ENCODE assay signal across 16 cellular contexts in genomic region chr11:18065572-18065971, GRCh38. TPM values are rescaled to one million over a fixed set of nuclear protein-coding genes. Genes with fewer than 3 reads are reported as not detected.
DNase-seq lines count a peak whose midpoint lies in the region; ATAC-seq, FAIRE-seq and TF ChIP-seq lines count a peak whose summit lies in the region.
"Had no signal": no experiment of that assay in that cellular context is flagged by ENCODE, and none has a peak within 500 bp of the region (broad histone marks: within the 10 kb centered on the region; RNA-seq: fewer than 3 reads in every experiment).

No MANE protein-coding gene starts in this region.

- TF ChIP-seq CTCF in bronchial epithelial cell (IDR thresholded peaks at IDR 0.05; ENCODE audit: insufficient read depth, low read length, severe bottlenecking) = no peak

- H3K4me3 ChIP-seq in bronchial epithelial cell (ENCODE audit: low read depth, low read length) = no peak overlapping the region
- H3K4me3 ChIP-seq: A549, hepatocyte had no signal

- FAIRE-seq in bronchial epithelial cell (lab: Jason Lieb, UNC) = no peak
- no peak for FAIRE-seq in HTR-8/SVneo (lab: Jason Lieb, UNC)
- FAIRE-seq: A549, H1 had no signal

- no peak for ATAC-seq in HG03097 (IDR thresholded peaks at IDR 0.05; ENCODE audit: low FRiP score, unreplicated experiment)
- ATAC-seq in HG02588 (IDR thresholded peaks at IDR 0.05; ENCODE audit: unreplicated experiment) = no peak
- ATAC-seq: A549 had no signal

- DNase-seq in COLO668 (lab: John Stamatoyannopoulos, UW; ENCODE audit: unreplicated experiment) (peak; percentile 88), NCI-H1417 (lab: John Stamatoyannopoulos, UW) (peak; percentile 80 to 95 (median 94)), NCI-H510A treated with DMSO at 0.1 percent for 48 hours (lab: John Stamatoyannopoulos, UW) (peak; percentile 81), bronchial epithelial cell (ENCODE audit: low read depth) (peak; percentile 63), HTR-8/SVneo (ENCODE audit: insufficient read length, low spot score) (no peak), putamen (ENCODE audit: low spot score) (no peak)
- DNase-seq: activated naive CD4-positive, alpha-beta T cell; dermis blood vessel endothelial cell; NCI-H524 treated with DMSO at 0.1 percent for 48 hours; occipital lobe; stimulated activated CD4-positive, alpha-beta T cell treated with anti-CD3 and anti-CD28 coated beads, Interleukin-4, amount 100 ng/mL, for 24 hours had no signal

- H3K27me3 ChIP-seq in bronchial epithelial cell (ENCODE audit: control insufficient read depth, insufficient read depth, low read length) = no peaks in the 10 kb centered on the region
- H3K27me3 ChIP-seq: hepatocyte had no signal

- no peaks in the 10 kb centered on the region for H3K36me3 ChIP-seq in bronchial epithelial cell (ENCODE audit: control insufficient read depth, insufficient read depth, low read length)

RNA-seq across cellular contexts. Expression of gene TPH1, which starts 19.5 kb away (rescaled TPM):
- under 0.01 and 0.26 TPM in 2 replicates for total RNA-seq in bronchial epithelial cell

RNA-seq across cellular contexts. Expression of gene SAAL1, which starts 40.3 kb away (rescaled TPM):
- total RNA-seq in bronchial epithelial cell = 10.6 and 15.8 TPM in 2 replicates

RNA-seq across cellular contexts. Expression of gene SERGEF, which starts 52.7 kb away (rescaled TPM):
- 29.2 and 31.1 TPM in 2 replicates for total RNA-seq in bronchial epithelial cell

Comparison
In these comparisons a context has a peak if more than half of its experiments do, and no peak if none do; other contexts are left out.
1. DNase-seq: peak in COLO668 (single experiment), NCI-H1417 (3 of 3), NCI-H510A treated with DMSO at 0.1 percent for 48 hours (single experiment) and bronchial epithelial cell (single experiment); none in HTR-8/SVneo (single experiment) and putamen (single experiment).